Comparison of ENCODE assay signal across 9 cellular contexts in genomic region chr12:110776410-110776809, GRCh38. TPM values are rescaled to one million over a fixed set of nuclear protein-coding genes. Genes with fewer than 3 reads are reported as not detected.
A peak's percentile ranks its signal among the peaks of the same experiment; 100 is the strongest.
DNase-seq lines count a peak whose midpoint lies in the region; ATAC-seq and TF ChIP-seq lines count a peak whose summit lies in the region.
"Had no signal": no experiment of that assay in that cellular context is flagged by ENCODE, and none has a peak within 500 bp of the region (broad histone marks: within the 10 kb centered on the region; RNA-seq: fewer than 3 reads in every experiment).

No MANE protein-coding gene starts in this region.

- DNase-seq in activated CD4-positive, CD25-positive, alpha-beta regulatory T cell treated with anti-CD3 and anti-CD28 coated beads, Interleukin-2, amount 50 U/mL, for 16 hours (ENCODE audit: low read depth, low spot score): peak; percentile 13
- DNase-seq in activated CD4-positive, CD25-positive, alpha-beta regulatory T cell treated with anti-CD3 and anti-CD28 coated beads, Interleukin-2, amount 50 U/mL, for 72 hours: no peak
- DNase-seq in activated T-cell treated with anti-CD3 and anti-CD28 coated beads, Interleukin-2, amount 50 U/mL, for 24 hours: peak; percentile 68
- DNase-seq in stimulated activated CD8-positive, alpha-beta memory T cell treated with anti-CD3 and anti-CD28 coated beads, Interleukin-7, amount 100 ng/mL, for 48 hours (ENCODE audit: extremely low read depth in 1 of 2, low read depth in 1 of 2): peak; percentile 27 to 74
- DNase-seq in DMS79 treated with DMSO at 0.1 percent for 48 hours (lab: John Stamatoyannopoulos, UW): no peak
- DNase-seq in colonic mucosa: no peak
- DNase-seq in left cardiac atrium: no peak

- peak overlapping the region; percentile 51 for H3K4me3 Mint-ChIP-seq in activated T-cell treated with anti-CD3 and anti-CD28 coated beads, Interleukin-2, amount 50 U/mL, for 24 hours

- intact Hi-C loops in colonic mucosa (cut with DNase I): no loop called here
- intact Hi-C loops in left cardiac atrium (cut with DNase I): no loop called here

- no peak for TF ChIP-seq CTCF in colonic mucosa (IDR thresholded peaks at IDR 0.05)

- H3K9me3 ChIP-seq in colonic mucosa: no peaks in the 10 kb centered on the region

- no peak overlapping the region for H3K4me3 ChIP-seq in colonic mucosa

- H3K9me3 Mint-ChIP-seq in activated T-cell treated with anti-CD3 and anti-CD28 coated beads, Interleukin-2, amount 50 U/mL, for 24 hours: no peaks in the 10 kb centered on the region

- H3K9ac ChIP-seq in colonic mucosa (ENCODE audit: low read depth in 2 of 2, low read length in 2 of 2): no peak overlapping the region

- no peaks in the 10 kb centered on the region for H3K27me3 Mint-ChIP-seq in activated T-cell treated with anti-CD3 and anti-CD28 coated beads, Interleukin-2, amount 50 U/mL, for 24 hours

- H3K4me1 Mint-ChIP-seq in activated T-cell treated with anti-CD3 and anti-CD28 coated beads, Interleukin-2, amount 50 U/mL, for 24 hours (ENCODE audit: low read depth): peaks cover 69% of the 10 kb centered on the region

- no peak overlapping the region for H3K27ac ChIP-seq in colonic mucosa
- H3K27ac ChIP-seq: epithelial cell of prostate had no signal

- H3K27me3 ChIP-seq in colonic mucosa: no peaks in the 10 kb centered on the region

- no peaks in the 10 kb centered on the region for H3K4me1 ChIP-seq in colonic mucosa

- ATAC-seq in HG03095 (IDR thresholded peaks at IDR 0.05; ENCODE audit: unreplicated experiment) (peak; percentile 90), left cardiac atrium (no peak)

- H3K36me3 ChIP-seq in colonic mucosa: no peaks in the 10 kb centered on the region

- H3K27ac Mint-ChIP-seq in activated T-cell treated with anti-CD3 and anti-CD28 coated beads, Interleukin-2, amount 50 U/mL, for 24 hours: peak overlapping the region; percentile 99

- H3K36me3 Mint-ChIP-seq in activated T-cell treated with anti-CD3 and anti-CD28 coated beads, Interleukin-2, amount 50 U/mL, for 24 hours (ENCODE audit: low read depth): no peaks in the 10 kb centered on the region

RNA-seq across cellular contexts. Expression of gene PPP1CC, which starts 33.7 kb away (rescaled TPM):
- 100 to 1,000 TPM; 170 to 198 TPM for total RNA-seq in colonic mucosa
- 100 to 1,000 TPM; 137 to 174 TPM for total RNA-seq in left cardiac atrium

Comparison
In these comparisons a context has a peak if more than half of its experiments do, and no peak if none do; other contexts are left out.
1. DNase-seq: peak in activated CD4-positive, CD25-positive, alpha-beta regulatory T cell treated with anti-CD3 and anti-CD28 coated beads, Interleukin-2, amount 50 U/mL, for 16 hours (single experiment), activated T-cell treated with anti-CD3 and anti-CD28 coated beads, Interleukin-2, amount 50 U/mL, for 24 hours (single experiment) and stimulated activated CD8-positive, alpha-beta memory T cell treated with anti-CD3 and anti-CD28 coated beads, Interleukin-7, amount 100 ng/mL, for 48 hours (2 of 2); none in activated CD4-positive, CD25-positive, alpha-beta regulatory T cell treated with anti-CD3 and anti-CD28 coated beads, Interleukin-2, amount 50 U/mL, for 72 hours (single experiment), DMS79 treated with DMSO at 0.1 percent for 48 hours (single experiment), colonic mucosa (single experiment) and left cardiac atrium (single experiment).